Comparison of ENCODE assay signal across 8 cellular contexts in genomic region chr6:30212865-30213653, GRCh38. TPM values are rescaled to one million over a fixed set of nuclear protein-coding genes. Genes with fewer than 3 reads are reported as not detected.
DNase-seq lines count a peak whose midpoint lies in the region; ATAC-seq and TF ChIP-seq lines count a peak whose summit lies in the region.

Gene TRIM26 (minus strand): TSS chr6:30213406. CDS start chr6:30199103, 14,303 bp downstream.

- H3F3A ChIP-seq in smooth muscle cell (ENCODE audit: low read depth): peaks cover 3% of the 10 kb centered on the region

- peak within 1 kb of the TSS; percentile 91 for H2AFZ ChIP-seq in smooth muscle cell (ENCODE audit: low read depth)

- WGBS in smooth muscle cell (ENCODE audit: low lambda C conversion rate): under 1% methylated on average over 56 of the region's 59 CpGs

- H3K4me3 Mint-ChIP-seq in WTC11: peak within 1 kb of the TSS; percentile 97

- CTCF ChIA-PET in AG04450 (lab: Charles Lee): interaction anchor here (1.6 kb wide), 1 partner anchor 241 kb away, joined by 5 read pairs; no protein-coding TSS in a partner anchor
- CTCF ChIA-PET in WTC11 (lab: Charles Lee): interaction anchor here (0.5 to 2.8 kb wide), 15 partner anchors 15 to 254 kb away, joined by 3 to 22 read pairs (median 3); no protein-coding TSS in a partner anchor

- H3K36me3 ChIP-seq in smooth muscle cell (ENCODE audit: low read depth): no peaks in the 10 kb centered on the region

- POLR2A ChIA-PET in AG04450 (lab: Yijun Ruan, JAX) (interaction anchor here (0.5 to 2.1 kb wide), 2 partner anchors 113 to 150 kb away, joined by 4 to 6 read pairs; partner anchors contain the start of gene TRIM39), WTC11 (lab: Charles Lee) (interaction anchor here (0.6 to 2.6 kb wide), 10 partner anchors 9 to 1917 kb away, joined by 3 to 20 read pairs (median 3); partner anchors contain the start of genes FKBPL and TRIM39)

- H3K9ac ChIP-seq in smooth muscle cell (ENCODE audit: low read depth): peak within 1 kb of the TSS; percentile 93

- H3K27ac Mint-ChIP-seq in WTC11: peak within 1 kb of the TSS; percentile 99

- peak within 1 kb of the TSS; percentile 88 for H3K4me3 ChIP-seq in AG04450 (ENCODE audit: low read depth, low read length)
- H3K4me3 ChIP-seq in cardiac fibroblast (replicated peaks in 1 of 2; ENCODE audit: low read depth in 2 of 2, low read length in 2 of 2): peak within 1 kb of the TSS; percentile 94
- H3K4me3 ChIP-seq in smooth muscle cell: peak within 1 kb of the TSS; percentile 86

- H3K4me2 ChIP-seq in smooth muscle cell: peak within 1 kb of the TSS; percentile 94

- H3K79me2 ChIP-seq in smooth muscle cell (ENCODE audit: low read depth): peaks cover 43% of the 10 kb centered on the region

- no peak for TF ChIP-seq CTCF in AG04450 (IDR thresholded peaks at IDR 0.05; ENCODE audit: low read depth, low read length)
- TF ChIP-seq CTCF in WTC11 (IDR thresholded peaks at IDR 0.05): no peak
- no peak for TF ChIP-seq CTCF in cardiac fibroblast (IDR thresholded peaks at IDR 0.05; ENCODE audit: low read depth, low read length)
- no peak for TF ChIP-seq CTCF in smooth muscle cell (IDR thresholded peaks at IDR 0.05; ENCODE audit: borderline replicate concordance, insufficient read depth, poor library complexity, severe bottlenecking)

- H3K27me3 ChIP-seq in AG04450 (ENCODE audit: control insufficient read depth, insufficient read depth, low read length) (no peaks in the 10 kb centered on the region), smooth muscle cell (ENCODE audit: low read depth) (no peaks in the 10 kb centered on the region)

- H3K4me1 ChIP-seq in smooth muscle cell (ENCODE audit: low read depth): peaks cover 23% of the 10 kb centered on the region

- H3K27me3 Mint-ChIP-seq in WTC11 (ENCODE audit: low read depth): peaks cover 21% of the 10 kb centered on the region

- DNase-seq in AG04450 (ENCODE audit: low read depth, low spot score) (peak; percentile 85), NCI-H226 (peak; percentile 95), WTC11 (ENCODE audit: low spot score) (peak; percentile 98), cardiac fibroblast (ENCODE audit: low read depth in 2 of 2) (peak; percentile 97), iPS-NIHi7 (ENCODE audit: extremely low spot score) (peak; percentile 99), smooth muscle cell (lab: John Stamatoyannopoulos, UW; ENCODE audit: unreplicated experiment) (peak; percentile 89)

- H3K27ac ChIP-seq in AG04450 (ENCODE audit: low read depth, low read length): peak within 1 kb of the TSS; percentile 81
- peak within 1 kb of the TSS; percentile 91 for H3K27ac ChIP-seq in smooth muscle cell (ENCODE audit: low read depth)

- H3K36me3 Mint-ChIP-seq in WTC11: no peaks in the 10 kb centered on the region; the same call in 1 of the 2 replicates

- no peaks in the 10 kb centered on the region for H3K9me3 Mint-ChIP-seq in WTC11

- H3K4me1 Mint-ChIP-seq in WTC11: peaks cover 46% of the 10 kb centered on the region

- peak; percentile 84 for ATAC-seq in GM18909 (IDR thresholded peaks at IDR 0.05; ENCODE audit: poor library complexity, unreplicated experiment)
- ATAC-seq in HG03175 (IDR thresholded peaks at IDR 0.05; ENCODE audit: unreplicated experiment): peak; percentile 85
- ATAC-seq in WTC11: peak; percentile 89

- no peaks in the 10 kb centered on the region; the same call in 1 of the 2 replicates for H3K9me3 ChIP-seq in AG04450 (ENCODE audit: control insufficient read depth, insufficient read depth, low read length)
- no peaks in the 10 kb centered on the region for H3K9me3 ChIP-seq in smooth muscle cell (replicated peaks; ENCODE audit: low read depth)

- peaks cover 45% of the 10 kb centered on the region for H4K20me1 ChIP-seq in smooth muscle cell (ENCODE audit: low read depth)

TF ChIP-seq in WTC11, 78 proteins besides CTCF, POLR2A, EP300 and RAD21 (continues in another document):
- TF ChIP-seq ZBTB43 (CRISPR knock-in tag; IDR thresholded peaks at IDR 0.05) (0 out of 2 replicates have a peak, but pooled peaks have one; percentile 10), HMGA2 (CRISPR knock-in tag; IDR thresholded peaks at IDR 0.05) (no peak), ZNF423 (CRISPR knock-in tag; IDR thresholded peaks at IDR 0.05) (peak; percentile 15; the same call in 1 of the 2 replicates), TEAD1 (CRISPR knock-in tag; IDR thresholded peaks at IDR 0.05) (peak; percentile 61), NR3C1 (CRISPR knock-in tag; conservative IDR thresholded peaks at IDR 0.05; ENCODE audit: low read depth) (no peak), STAT6 (CRISPR knock-in tag; conservative IDR thresholded peaks at IDR 0.05; ENCODE audit: low read depth) (no peak), AR (CRISPR knock-in tag; IDR thresholded peaks at IDR 0.05) (no peak), HMGXB4 (CRISPR knock-in tag; IDR thresholded peaks at IDR 0.05) (peak; percentile 61; the same call in 1 of the 2 replicates), GABPB1 (CRISPR knock-in tag; IDR thresholded peaks at IDR 0.05) (0 out of 2 replicates have a peak, but pooled peaks have one; percentile 23)

RNA-seq across cellular contexts. Expression of gene TRIM26, which starts in this region (rescaled TPM):
- polyA plus RNA-seq in AG04450 (2011; rRNA removed) (22.7 and 24.4 TPM in 2 replicates), smooth muscle cell (21.3 and 25.5 TPM in 2 replicates)
- 19.0 and 29.3 TPM in 2 replicates for polyA minus RNA-seq in AG04450 (2011; rRNA and poly(A)+ RNA removed)
- total RNA-seq in WTC11 (2021) (27.7 to 33.0 TPM (median 30.5 TPM) in 3 replicates), smooth muscle cell (17.1 and 20.4 TPM in 2 replicates)

Comparison
In these comparisons a context has a peak if more than half of its experiments do, and no peak if none do; other contexts are left out.
1. Peak in every context shown above with its lines: DNase-seq, ATAC-seq, H3K4me3 ChIP-seq and H3K27ac ChIP-seq.